In the genomic region with DNA sequence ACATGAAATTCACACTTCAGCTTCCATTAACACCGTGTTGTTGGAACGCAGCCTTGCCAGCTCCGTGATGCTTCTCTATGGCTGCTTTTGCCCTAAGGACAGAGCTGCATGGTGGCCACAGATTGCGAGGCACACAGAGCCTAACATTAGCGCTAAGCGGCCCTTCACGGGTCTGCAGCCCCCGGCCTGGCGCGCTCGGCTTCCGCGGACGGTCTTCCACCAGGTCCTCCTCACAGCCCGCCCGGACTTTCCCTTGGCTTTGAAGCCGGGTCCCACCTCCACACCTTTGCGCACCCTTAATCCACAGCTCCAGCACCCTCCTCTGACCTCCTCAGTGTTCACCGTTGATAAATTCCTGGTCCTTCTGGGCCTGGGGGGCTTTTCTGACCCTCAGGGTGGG, we compare ENCODE assay signal across 24 cellular contexts. TPM values are rescaled to one million over a fixed set of nuclear protein-coding genes. Genes with fewer than 3 reads are reported as not detected.
DNase-seq lines count a peak whose midpoint lies in the region; ATAC-seq, FAIRE-seq and TF ChIP-seq lines count a peak whose summit lies in the region.
"Had no signal": no experiment of that assay in that cellular context is flagged by ENCODE, and none has a peak within 500 bp of the region (broad histone marks: within the 10 kb centered on the region; RNA-seq: fewer than 3 reads in every experiment).

No MANE protein-coding gene starts in this region.

- H2BK5ac ChIP-seq in neuronal stem cell (ENCODE audit: low read length): no peak overlapping the region

- no peak overlapping the region for H3K14ac ChIP-seq in neuronal stem cell (ENCODE audit: low read length)

- intact Hi-C loops in Right ventricle myocardium inferior (cut with DNase I): no loop called here
- intact Hi-C loops in cardiac septum (cut with DNase I): no loop called here
- intact Hi-C loops in right lobe of liver (cut with DNase I): no loop called here
- intact Hi-C loops in HepG2 (cut with micrococcal nuclease; ENCODE audit: unreplicated experiment): no loop called here
- intact Hi-C loops in aorta (cut with DNase I): no loop called here

- no peak for TF ChIP-seq RAD21 in HepG2 (CRISPR knock-in tag; IDR thresholded peaks at IDR 0.05)

- TF ChIP-seq EP300 in HepG2 (IDR thresholded peaks at IDR 0.05; ENCODE audit: low read depth in 2 of 2, low read length in 2 of 2) (no peak), HepG2 (CRISPR knock-in tag; IDR thresholded peaks at IDR 0.05; ENCODE audit: borderline replicate concordance) (no peak)

- no peak overlapping the region for H3K27ac ChIP-seq in right lobe of liver
- no peak overlapping the region for H3K27ac ChIP-seq in HepG2 (ENCODE audit: extremely low read length, insufficient read depth, low read length)
- no peak overlapping the region for H3K27ac ChIP-seq in neuronal stem cell (replicated peaks; ENCODE audit: low read length)
- no peak overlapping the region for H3K27ac ChIP-seq in aorta (ENCODE audit: low read depth in 1 of 2, low read length in 2 of 2)
- H3K27ac ChIP-seq: 22Rv1, A549, GM23248, HL-60 had no signal

- no peak overlapping the region for H2BK120ac ChIP-seq in neuronal stem cell (ENCODE audit: low read depth, low read length)

- H2BK15ac ChIP-seq in neuronal stem cell (ENCODE audit: low read length): no peak overlapping the region

- BruUV-seq in HepG2 (replicated peaks; lab: Mats Ljungman, UMichigan): no TSS peak

- no peaks in the 10 kb centered on the region for H4K20me1 ChIP-seq in HepG2 (ENCODE audit: insufficient read depth, low read length)

- H3K23ac ChIP-seq in neuronal stem cell (ENCODE audit: low read depth, low read length, poor library complexity): no peak overlapping the region

- FAIRE-seq in HepG2 (lab: Jason Lieb, UNC): no peak
- FAIRE-seq: A549, G401.6, GM12891, GM19239, H54 had no signal

- 83% methylated on average over 6 of the region's 19 CpGs for WGBS in right lobe of liver (ENCODE audit: insufficient coverage, low coverage, low lambda C conversion rate, missing lambda C conversion rate)
- WGBS in HepG2 (ENCODE audit: low lambda C conversion rate): 63% methylated on average over 19 of the region's 19 CpGs
- WGBS in neuronal stem cell (ENCODE audit: extremely low coverage in 2 of 2, insufficient read length in 2 of 2, insufficient replicate concordance in 1 of 2), 2 donors: no CpG with 5 or more reads among the region's 19 CpGs
- WGBS in aorta, 2 donors: 91 to 92% methylated on average over 19 of the region's 19 CpGs

- H2BK12ac ChIP-seq in neuronal stem cell (ENCODE audit: low read length): no peak overlapping the region

- CTCF ChIA-PET in HepG2 (lab: Yijun Ruan, JAX; ENCODE audit: low intra/inter-chr PET ratio, low total read pairs): no interaction called here

- peak overlapping the region; percentile 64 for H3K18ac ChIP-seq in neuronal stem cell (ENCODE audit: low read length)

- ATAC-seq in Right ventricle myocardium inferior (no peak), right lobe of liver (no peak), HepG2 (no peak), aorta (ENCODE audit: low FRiP score) (no peak), HG02588 (IDR thresholded peaks at IDR 0.05; ENCODE audit: unreplicated experiment) (no peak)
- ATAC-seq: CD8-positive, alpha-beta T cell had no signal

- H3K4me1 ChIP-seq in right lobe of liver: no peaks in the 10 kb centered on the region
- H3K4me1 ChIP-seq in HepG2 (ENCODE audit: insufficient read depth, low read length): peaks cover 11% of the 10 kb centered on the region
- no peaks in the 10 kb centered on the region for H3K4me1 ChIP-seq in neuronal stem cell (ENCODE audit: control insufficient read depth in 2 of 2, insufficient read depth in 1 of 2, low read depth in 1 of 2, low read length in 2 of 2)
- no peaks in the 10 kb centered on the region for H3K4me1 ChIP-seq in aorta (ENCODE audit: control insufficient read depth in 1 of 2, insufficient read depth in 2 of 2, low read length in 2 of 2)

- in situ Hi-C loops in HepG2 (cut with HindIII; ENCODE audit: extremely low pct_ligation_motif_present, low pct_unique_long_range_greater_than_20kb): no loop called here

- TF ChIP-seq POLR2A in right lobe of liver (IDR thresholded peaks at IDR 0.05) (no peak), HepG2 (IDR thresholded peaks at IDR 0.05; ENCODE audit: insufficient read depth in 1 of 2, low read depth in 2 of 2, low read length in 2 of 2) (no peak)

- H3K4me2 ChIP-seq in HepG2 (ENCODE audit: low read depth, low read length) (no peak overlapping the region), neuronal stem cell (ENCODE audit: insufficient read depth, low read length, poor library complexity, severe bottlenecking) (no peak overlapping the region)
- H3K4me2 ChIP-seq: A549 had no signal

- no peak overlapping the region for H3K4ac ChIP-seq in neuronal stem cell (ENCODE audit: low read length)

- POLR2A ChIA-PET in HepG2 (lab: Yijun Ruan, JAX): no interaction called here

- H3K79me2 ChIP-seq in HepG2 (ENCODE audit: insufficient read depth, low read length): no peaks in the 10 kb centered on the region

- H2AFZ ChIP-seq in HepG2 (ENCODE audit: low read length) (no peak overlapping the region), neuronal stem cell (ENCODE audit: low read length) (no peak overlapping the region)
- H2AFZ ChIP-seq: GM23248 had no signal

- no peak overlapping the region for H3K4me3 ChIP-seq in right lobe of liver
- no peak overlapping the region for H3K4me3 ChIP-seq in HepG2 (replicated peaks in 1 of 3; ENCODE audit: insufficient read depth in 1 of 3, low read depth in 2 of 3, low read length in 3 of 3)
- no peak overlapping the region for H3K4me3 ChIP-seq in neuronal stem cell (ENCODE audit: low read length in 2 of 2)
- H3K4me3 ChIP-seq in aorta (ENCODE audit: low read length in 2 of 2): no peak overlapping the region
- H3K4me3 ChIP-seq: A549, GM23248 had no signal

- H4K8ac ChIP-seq in neuronal stem cell (ENCODE audit: low read depth, low read length): no peak overlapping the region

- DNase-seq in Right ventricle myocardium inferior (ENCODE audit: missing footprints) (peak; percentile 60), cardiac septum (ENCODE audit: low spot score) (no peak), right lobe of liver (peak in 2 of 3 donors; percentile 10 to 41), HepG2 (ENCODE audit: low spot score) (no peak), neuronal stem cell (ENCODE audit: low spot score) (no peak), aorta (peak; percentile 36 to 73), NCI-H1105 (lab: John Stamatoyannopoulos, UW) (no peak)
- DNase-seq: AML-193, Calu3, DMS53, GM23248, HCEC 1CT, IMR-90 had no signal

- no peak overlapping the region for H2AK5ac ChIP-seq in neuronal stem cell (ENCODE audit: low read depth, low read length)

- H3K36me3 ChIP-seq in right lobe of liver (no peaks in the 10 kb centered on the region), HepG2 (replicated peaks in 1 of 2; ENCODE audit: control insufficient read depth in 1 of 2, insufficient read depth in 2 of 2, low read length in 2 of 2) (no peaks in the 10 kb centered on the region), neuronal stem cell (replicated peaks in 1 of 2; ENCODE audit: control insufficient read depth in 2 of 2, insufficient read depth in 2 of 2, low read length in 2 of 2) (no peaks in the 10 kb centered on the region), aorta (ENCODE audit: control insufficient read depth in 1 of 2, insufficient read depth in 2 of 2, low read length in 1 of 2) (no peaks in the 10 kb centered on the region)

- peaks cover 4% of the 10 kb centered on the region for H3K79me1 ChIP-seq in neuronal stem cell (ENCODE audit: low read depth, low read length)

- no peak overlapping the region for H3K9ac ChIP-seq in HepG2 (ENCODE audit: insufficient read depth, low read depth, low read length)
- no peak overlapping the region for H3K9ac ChIP-seq in neuronal stem cell (ENCODE audit: low read depth, low read length, poor library complexity)
- H3K9ac ChIP-seq: GM23248 had no signal

- no peak overlapping the region for H4K91ac ChIP-seq in neuronal stem cell (ENCODE audit: low read depth, low read length, poor library complexity)

- no peaks in the 10 kb centered on the region for H3K9me3 ChIP-seq in right lobe of liver
- no peaks in the 10 kb centered on the region for H3K9me3 ChIP-seq in HepG2 (ENCODE audit: low read length)
- peaks cover 0 to 4% of the 10 kb centered on the region in 2 donors for H3K9me3 ChIP-seq in neuronal stem cell (replicated peaks in 1 of 2; ENCODE audit: control insufficient read depth in 2 of 2, insufficient read depth in 1 of 2, low read depth in 1 of 2, low read length in 2 of 2)
- no peaks in the 10 kb centered on the region for H3K9me3 ChIP-seq in aorta (ENCODE audit: control insufficient read depth, low read length)
- H3K9me3 ChIP-seq: A549 had no signal

- TF ChIP-seq CTCF in right lobe of liver (IDR thresholded peaks at IDR 0.05): no peak
- TF ChIP-seq CTCF in HepG2 (CRISPR knock-in tag; IDR thresholded peaks at IDR 0.05): no peak

- H3K27me3 ChIP-seq in right lobe of liver (no peaks in the 10 kb centered on the region), HepG2 (ENCODE audit: control insufficient read depth in 1 of 2, insufficient read depth in 2 of 2, low read length in 2 of 2) (peaks cover 4 to 30% of the 10 kb centered on the region in 2 experiments; a peak in 3 of 5 replicates), neuronal stem cell (ENCODE audit: control insufficient read depth in 3 of 3, insufficient read depth in 3 of 3, low read depth in 1 of 3, low read length in 3 of 3) (peaks cover 0 to 3% (median 0%) of the 10 kb centered on the region in 3 experiments), aorta (ENCODE audit: control insufficient read depth in 1 of 2, insufficient read depth in 2 of 2, low read length in 1 of 2) (no peaks in the 10 kb centered on the region)

RNA-seq across cellular contexts. Expression of a gene that starts 19.6 kb away (rescaled TPM):
- total RNA-seq in Right ventricle myocardium inferior (not detected), cardiac septum (not detected), right lobe of liver (not detected), HepG2 (2016; rRNA removed; fragmentation: Illumina TruSeq; extraction: Trizol) (not detected in 2 replicates), aorta (not detected)
- not detected in 2 replicates for total RNA-seq in HepG2 (2016; cell fraction: cytosol; rRNA removed; fragmentation: Illumina TruSeq; extraction: Trizol; ENCODE audit: low read depth)
- not detected in 2 replicates for total RNA-seq in HepG2 (2016; cell fraction: insoluble cytoplasmic fraction; rRNA removed; fragmentation: Illumina TruSeq; extraction: Trizol)
- total RNA-seq in HepG2 (2016; cell fraction: membrane; rRNA removed; fragmentation: Illumina TruSeq; extraction: Trizol): not detected in 2 replicates
- total RNA-seq in HepG2 (2016; cell fraction: nucleus; rRNA removed; fragmentation: Illumina TruSeq; extraction: Trizol): not detected in 2 replicates
- polyA plus RNA-seq in HepG2 (2011; rRNA removed) (not detected in 2 replicates), aorta (not detected)
- not detected in 2 replicates for polyA plus RNA-seq in HepG2 (2011; cell fraction: cytosol; rRNA removed)
- not detected in 2 replicates for polyA plus RNA-seq in HepG2 (2011; cell fraction: nucleus; rRNA removed)
- not detected in 2 replicates for polyA plus RNA-seq in HepG2 (2012)
- polyA plus RNA-seq in HepG2 (2016; cell fraction: cytosol; fragmentation: Illumina TruSeq; extraction: Trizol; ENCODE audit: low read depth): not detected in 2 replicates
- not detected in 2 replicates for polyA plus RNA-seq in HepG2 (2016; cell fraction: insoluble cytoplasmic fraction; fragmentation: Illumina TruSeq; extraction: Trizol; ENCODE audit: low read depth)
- polyA plus RNA-seq in HepG2 (2016; cell fraction: membrane; fragmentation: Illumina TruSeq; extraction: Trizol; ENCODE audit: low read depth): not detected in 2 replicates
- not detected in 2 replicates for polyA plus RNA-seq in HepG2 (2016; cell fraction: nucleus; fragmentation: Illumina TruSeq; extraction: Trizol; ENCODE audit: insufficient read depth, low read depth)
- not detected in 2 replicates for polyA minus RNA-seq in HepG2 (2011; rRNA and poly(A)+ RNA removed; ENCODE audit: low replicate concordance)
- not detected in 2 replicates for polyA minus RNA-seq in HepG2 (2011; cell fraction: cytosol; rRNA and poly(A)+ RNA removed)
- not detected in 2 replicates for polyA minus RNA-seq in HepG2 (2011; cell fraction: nucleus; rRNA and poly(A)+ RNA removed)
- polyA plus RNA-seq in neuronal stem cell (2013, experiment 1 of 2): not detected
- not detected for polyA plus RNA-seq in neuronal stem cell (2013, experiment 2 of 2)
- total RNA-seq: Calu3; CD8-positive, alpha-beta T cell; GM23248; HT1080; IMR-90 had no signal
- polyA plus RNA-seq: A549, BJ, GM23248, IMR-90 had no signal

RNA-seq across cellular contexts. Expression of a gene that starts 24.5 kb away (rescaled TPM):
- total RNA-seq in Right ventricle myocardium inferior (4.5 TPM), cardiac septum (6.4 TPM), right lobe of liver (1 to 10 TPM in 2 of 6 experiments, under 1 TPM in 4; 0.40 to 1.7 (median 0.91) TPM), HepG2 (2016; rRNA removed; fragmentation: Illumina TruSeq; extraction: Trizol) (0.22 TPM in 1 of 2 replicates, not detected in the other), aorta (10 to 100 TPM; 16.3 to 35.3 TPM)
- 0.09 and 0.30 TPM in 2 replicates for total RNA-seq in HepG2 (2016; cell fraction: cytosol; rRNA removed; fragmentation: Illumina TruSeq; extraction: Trizol; ENCODE audit: low read depth)
- 0.04 TPM in 1 of 2 replicates, not detected in the other for total RNA-seq in HepG2 (2016; cell fraction: insoluble cytoplasmic fraction; rRNA removed; fragmentation: Illumina TruSeq; extraction: Trizol)
- 0.06 and 0.38 TPM in 2 replicates for total RNA-seq in HepG2 (2016; cell fraction: membrane; rRNA removed; fragmentation: Illumina TruSeq; extraction: Trizol)
- 0.06 TPM in 1 of 2 replicates, not detected in the other for total RNA-seq in HepG2 (2016; cell fraction: nucleus; rRNA removed; fragmentation: Illumina TruSeq; extraction: Trizol)
- polyA plus RNA-seq in HepG2 (2011; rRNA removed) (0.09 and 0.77 TPM in 2 replicates), aorta (under 1 TPM; 0.13 to 0.15 TPM)
- polyA plus RNA-seq in HepG2 (2011; cell fraction: cytosol; rRNA removed): 0.21 and 0.25 TPM in 2 replicates
- 0.31 and 0.33 TPM in 2 replicates for polyA plus RNA-seq in HepG2 (2011; cell fraction: nucleus; rRNA removed)
- 0.05 and 0.23 TPM in 2 replicates for polyA plus RNA-seq in HepG2 (2012)
- polyA plus RNA-seq in HepG2 (2016; cell fraction: cytosol; fragmentation: Illumina TruSeq; extraction: Trizol; ENCODE audit: low read depth): 0.08 and 0.34 TPM in 2 replicates
- not detected in 2 replicates for polyA plus RNA-seq in HepG2 (2016; cell fraction: insoluble cytoplasmic fraction; fragmentation: Illumina TruSeq; extraction: Trizol; ENCODE audit: low read depth)
- 0.33 TPM in 1 of 2 replicates, not detected in the other for polyA plus RNA-seq in HepG2 (2016; cell fraction: membrane; fragmentation: Illumina TruSeq; extraction: Trizol; ENCODE audit: low read depth)
- polyA plus RNA-seq in HepG2 (2016; cell fraction: nucleus; fragmentation: Illumina TruSeq; extraction: Trizol; ENCODE audit: insufficient read depth, low read depth): 0.22 and 0.36 TPM in 2 replicates
- polyA minus RNA-seq in HepG2 (2011; rRNA and poly(A)+ RNA removed; ENCODE audit: low replicate concordance): 0.08 TPM in 1 of 2 replicates, not detected in the other
- 0.40 TPM in 1 of 2 replicates, not detected in the other for polyA minus RNA-seq in HepG2 (2011; cell fraction: cytosol; rRNA and poly(A)+ RNA removed)
- 0.13 TPM in 1 of 2 replicates, not detected in the other for polyA minus RNA-seq in HepG2 (2011; cell fraction: nucleus; rRNA and poly(A)+ RNA removed)
- polyA plus RNA-seq in neuronal stem cell (2013, experiment 1 of 2): 5.0 TPM
- 4.9 TPM for polyA plus RNA-seq in neuronal stem cell (2013, experiment 2 of 2)
- total RNA-seq: GM23248, HT1080, IMR-90 had no signal
- polyA plus RNA-seq: BJ, IMR-90 had no signal

Comparison
In these comparisons a context has a peak if more than half of its experiments do, and no peak if none do; other contexts are left out.
1. DNase-seq: peak in Right ventricle myocardium inferior (single experiment), right lobe of liver (2 of 3) and aorta (2 of 2); none in cardiac septum (single experiment), HepG2 (single experiment), neuronal stem cell (single experiment) and NCI-H1105 (single experiment).